14 cellular contexts compared by ENCODE assay signal in the genomic region with DNA sequence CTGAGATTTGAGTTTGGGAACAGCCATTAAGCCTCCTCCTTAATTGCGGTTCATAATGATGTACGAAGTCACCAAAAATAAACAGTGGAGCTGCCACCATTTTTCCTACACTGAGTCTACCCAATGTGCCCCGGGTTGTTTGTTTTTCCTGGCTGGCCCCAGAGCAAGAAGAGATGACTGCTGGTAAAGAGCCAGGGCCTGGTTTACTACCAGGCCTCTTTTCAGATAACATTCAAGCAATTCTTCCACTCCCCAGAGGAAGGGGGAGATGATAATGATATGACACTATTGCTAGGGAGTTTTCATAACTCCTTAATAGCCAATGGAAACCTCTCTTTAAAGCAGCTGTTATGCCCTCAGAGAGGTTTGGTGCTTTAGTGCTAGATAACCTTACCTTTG. TPM values are rescaled to one million over a fixed set of nuclear protein-coding genes. Genes with fewer than 3 reads are reported as not detected.
DNase-seq lines count a peak whose midpoint lies in the region; ATAC-seq and TF ChIP-seq lines count a peak whose summit lies in the region.
"Had no signal": no experiment of that assay in that cellular context is flagged by ENCODE, and none has a peak within 500 bp of the region (broad histone marks: within the 10 kb centered on the region; RNA-seq: fewer than 3 reads in every experiment).

No MANE protein-coding gene starts in this region.

- no peak for TF ChIP-seq CTCF in IMR-90 (conservative IDR thresholded peaks at IDR 0.05; ENCODE audit: low read depth, low read length)
- no peak for TF ChIP-seq CTCF in brain (conservative IDR thresholded peaks at IDR 0.05)

- peak overlapping the region; percentile 28 for H2BK20ac ChIP-seq in IMR-90 (ENCODE audit: low read depth, low read length)

- peak overlapping the region; percentile 24; the same call in 1 of the 2 replicates for H3K14ac ChIP-seq in IMR-90 (replicated peaks; ENCODE audit: low read depth, low read length)

- ATAC-seq in IMR-90 (ENCODE audit: low read depth) (peak; percentile 91), GM21367 (IDR thresholded peaks at IDR 0.05; ENCODE audit: unreplicated experiment) (no peak), GM21526 (IDR thresholded peaks at IDR 0.05; ENCODE audit: low FRiP score, unreplicated experiment) (no peak)
- ATAC-seq: activated CD8-positive, alpha-beta T cell treated with anti-CD3 and anti-CD28 coated beads for 36 hours; GM12878; T-cell had no signal

- in situ Hi-C loops in IMR-90 (cut with MboI; ENCODE audit: low sequenced_read_pairs): no loop called here

- no peak overlapping the region for H2AK5ac ChIP-seq in IMR-90 (ENCODE audit: low read depth, low read length)

- 0 out of 4 replicates have a peak overlapping the region, but pooled peaks of 1 of the 2 experiments have one; percentile 2 for H4K8ac ChIP-seq in IMR-90 (ENCODE audit: low read depth in 2 of 2, low read length in 2 of 2)

- H3K27me3 Mint-ChIP-seq in brain: no peaks in the 10 kb centered on the region
- H3K27me3 Mint-ChIP-seq: activated CD8-positive, alpha-beta T cell treated with anti-CD3 and anti-CD28 coated beads for 36 hours; activated naive CD8-positive, alpha-beta T cell treated with anti-CD3 and anti-CD28 coated beads for 36 hours; IgD-negative memory B cell; T-cell had no signal

- no peak overlapping the region for H3K4me3 ChIP-seq in IMR-90 (ENCODE audit: insufficient read depth, low read depth, low read length)
- H3K4me3 ChIP-seq: GM12878 had no signal

- H3K9me3 Mint-ChIP-seq in brain: no peaks in the 10 kb centered on the region
- H3K9me3 Mint-ChIP-seq: activated CD8-positive, alpha-beta T cell treated with anti-CD3 and anti-CD28 coated beads for 36 hours; activated naive CD8-positive, alpha-beta T cell treated with anti-CD3 and anti-CD28 coated beads for 36 hours; IgD-negative memory B cell; T-cell had no signal

- H3K56ac ChIP-seq in IMR-90 (ENCODE audit: extremely low read depth, insufficient read depth, low read length): no peak overlapping the region

- H3K27ac ChIP-seq in IMR-90 (ENCODE audit: insufficient read depth, low read length) (no peak overlapping the region), layer of hippocampus (ENCODE audit: low read depth, low read length) (peak overlapping the region; percentile 71)

- DNase-seq in IMR-90: peak; percentile 95
- DNase-seq in stromal cell of bone marrow (ENCODE audit: low read depth): peak; percentile 32
- DNase-seq in stimulated activated naive CD4-positive, alpha-beta T cell (lab: John Stamatoyannopoulos, UW): no peak
- no peak for DNase-seq in stimulated activated CD4-positive, alpha-beta T cell treated with anti-CD3 and anti-CD28 coated beads, Interleukin-1b, Interleukin-23, amount 100 ng/mL, for 48 hours
- DNase-seq: activated CD8-positive, alpha-beta T cell treated with anti-CD3 and anti-CD28 coated beads for 36 hours; activated naive CD8-positive, alpha-beta T cell treated with anti-CD3 and anti-CD28 coated beads for 36 hours; NCI-H524; T-cell had no signal

- BruUV-seq in IMR-90 (replicated peaks; lab: Mats Ljungman, UMichigan): no TSS peak

- peaks cover 23% of the 10 kb centered on the region for H3K36me3 ChIP-seq in IMR-90 (ENCODE audit: control insufficient read depth, insufficient read depth, low read length)

- WGBS in IMR-90 (ENCODE audit: extremely low coverage in 2 of 2, insufficient read length in 1 of 2), 2 experiments: no CpG with 5 or more reads among the region's 3 CpGs

- H4K20me1 ChIP-seq in IMR-90 (ENCODE audit: insufficient read depth, low read length): peaks cover 28% of the 10 kb centered on the region; the same call in 1 of the 2 replicates

- TF ChIP-seq POLR2A in IMR-90 (IDR thresholded peaks at IDR 0.05; ENCODE audit: low read depth, low read length): no peak

- H3K9ac ChIP-seq in IMR-90 (ENCODE audit: low read depth, low read length): no peak overlapping the region

- peak overlapping the region; percentile 43; the same call in 1 of the 2 replicates for H3K4me2 ChIP-seq in IMR-90 (ENCODE audit: low read depth, low read length)

- H3K36me3 Mint-ChIP-seq in brain: peaks cover 50% of the 10 kb centered on the region

- peak overlapping the region; percentile 75; the same call in 1 of the 2 replicates for H3K4ac ChIP-seq in IMR-90 (ENCODE audit: low read depth, low read length)

- intact Hi-C loops in IMR-90 (cut with micrococcal nuclease): loop anchor here (1.0 kb wide), 1 partner anchor 44 kb away; a partner anchor contains a TSS

- CTCF ChIA-PET in IMR-90 (lab: Yijun Ruan, JAX): no interaction called here

- peaks cover 6 to 56% of the 10 kb centered on the region in 2 experiments; a peak in 3 of 4 replicates for H3K79me1 ChIP-seq in IMR-90 (ENCODE audit: low read depth in 1 of 2, low read length in 2 of 2)

- peak overlapping the region; percentile 69 for H2BK5ac ChIP-seq in IMR-90 (ENCODE audit: low read depth, low read length, poor library complexity, severe bottlenecking)

- H2BK15ac ChIP-seq in IMR-90 (ENCODE audit: low read depth, low read length): 0 out of 3 replicates have a peak overlapping the region, but pooled peaks have one; percentile 42

- peak overlapping the region; percentile 55; the same call in 1 of the 2 replicates for H3K23ac ChIP-seq in IMR-90 (ENCODE audit: low read depth, low read length)

- no peaks in the 10 kb centered on the region for H3K9me3 ChIP-seq in IMR-90 (ENCODE audit: control insufficient read depth, insufficient read depth, low read length)

- POLR2A ChIA-PET in IMR-90 (lab: Charles Lee; ENCODE audit: unreplicated experiment): no interaction called here

- H2AFZ ChIP-seq in IMR-90 (replicated peaks; ENCODE audit: low read length, poor library complexity): no peak overlapping the region

- no peak overlapping the region for H3K4me3 Mint-ChIP-seq in brain
- H3K4me3 Mint-ChIP-seq: activated CD8-positive, alpha-beta T cell treated with anti-CD3 and anti-CD28 coated beads for 36 hours; activated naive CD8-positive, alpha-beta T cell treated with anti-CD3 and anti-CD28 coated beads for 36 hours; IgD-negative memory B cell; T-cell had no signal

- H2BK120ac ChIP-seq in IMR-90 (ENCODE audit: low read depth, low read length): peak overlapping the region; percentile 5; the same call in 1 of the 2 replicates

- H3K27me3 ChIP-seq in IMR-90 (ENCODE audit: control insufficient read depth, insufficient read depth, low read length) (no peaks in the 10 kb centered on the region), layer of hippocampus (ENCODE audit: control insufficient read depth, insufficient read depth, low read length) (no peaks in the 10 kb centered on the region)

- H3K4me1 Mint-ChIP-seq in brain: peaks cover 28% of the 10 kb centered on the region
- H3K4me1 Mint-ChIP-seq: activated naive CD8-positive, alpha-beta T cell treated with anti-CD3 and anti-CD28 coated beads for 36 hours; T-cell had no signal

- H4K5ac ChIP-seq in IMR-90 (ENCODE audit: low read depth, low read length): no peak overlapping the region; the same call in 1 of the 2 replicates

- peaks cover 21% of the 10 kb centered on the region for H3K9me1 ChIP-seq in IMR-90 (ENCODE audit: insufficient read depth, low read length)

- dilution Hi-C loops in IMR-90 (cut with HindIII; ENCODE audit: low sequenced_read_pairs, unreplicated experiment): no loop called here

- no peak overlapping the region; the same call in 1 of the 2 replicates for H4K91ac ChIP-seq in IMR-90 (ENCODE audit: insufficient read depth, low read depth, low read length)

- no peak overlapping the region for H2AK9ac ChIP-seq in IMR-90 (replicated peaks; ENCODE audit: low read depth, low read length, poor library complexity)

- no peak overlapping the region for H3K18ac ChIP-seq in IMR-90 (ENCODE audit: low read depth, low read length)

- peak overlapping the region in 4 of 5 experiments; percentile 8 to 85 (median 66) for H3K27ac Mint-ChIP-seq in brain
- H3K27ac Mint-ChIP-seq: activated CD8-positive, alpha-beta T cell treated with anti-CD3 and anti-CD28 coated beads for 36 hours; activated naive CD8-positive, alpha-beta T cell treated with anti-CD3 and anti-CD28 coated beads for 36 hours; T-cell had no signal

- peaks cover 16% of the 10 kb centered on the region for H3K4me1 ChIP-seq in IMR-90 (ENCODE audit: control insufficient read depth, insufficient read depth, low read length)

- no peak for TF ChIP-seq RAD21 in IMR-90 (IDR thresholded peaks at IDR 0.05; ENCODE audit: low read length)

TF ChIP-seq in IMR-90, 13 proteins besides CTCF, POLR2A, EP300 and RAD21:
- TF ChIP-seq RFX5 (IDR thresholded peaks at IDR 0.05; ENCODE audit: low read depth, low read length): peak; percentile 46; the same call in 1 of the 2 replicates
- peak; percentile 49 for TF ChIP-seq BHLHE40 (IDR thresholded peaks at IDR 0.05; ENCODE audit: low read depth, low read length)
- TF ChIP-seq RCOR1 (IDR thresholded peaks at IDR 0.05; ENCODE audit: insufficient replicate concordance, low read length): peak; percentile 81
- no peak for TF ChIP-seq MXI1 (IDR thresholded peaks at IDR 0.05; ENCODE audit: borderline replicate concordance, low read depth, low read length)
- TF ChIP-seq FOS (IDR thresholded peaks at IDR 0.05; ENCODE audit: low read depth, low read length): 0 out of 2 replicates have a peak, but pooled peaks have one; percentile 56

RNA-seq across cellular contexts. Expression of a gene that starts 42.3 kb away (rescaled TPM):
- 17.2 and 23.6 TPM in 2 replicates for total RNA-seq in IMR-90 (2012; rRNA removed)
- 9.6 and 10.3 TPM in 2 replicates for polyA plus RNA-seq in IMR-90 (2012; rRNA removed)
- 4.2 and 9.8 TPM in 2 replicates for polyA plus RNA-seq in IMR-90 (2012; cell fraction: cytosol; rRNA removed)
- polyA plus RNA-seq in IMR-90 (2012; cell fraction: nucleus; rRNA removed; ENCODE audit: low replicate concordance): 3.1 and 9.2 TPM in 2 replicates
- polyA plus RNA-seq in brain (ENCODE audit: insufficient read depth, low read depth, low replicate concordance): 19.6 TPM

RNA-seq across cellular contexts. Expression of a gene that starts 42.4 kb away (rescaled TPM):
- 12.4 and 13.3 TPM in 2 replicates for total RNA-seq in IMR-90 (2012; rRNA removed)
- 20.7 and 21.0 TPM in 2 replicates for polyA plus RNA-seq in IMR-90 (2012; rRNA removed)
- polyA plus RNA-seq in IMR-90 (2012; cell fraction: cytosol; rRNA removed): 7.5 and 12.1 TPM in 2 replicates
- polyA plus RNA-seq in IMR-90 (2012; cell fraction: nucleus; rRNA removed; ENCODE audit: low replicate concordance): 55.8 and 93.4 TPM in 2 replicates
- 15.8 TPM for polyA plus RNA-seq in brain (ENCODE audit: insufficient read depth, low read depth, low replicate concordance)

RNA-seq across cellular contexts. Expression of a gene that starts 44.3 kb away (rescaled TPM):
- total RNA-seq in IMR-90 (2012; rRNA removed): 12.4 and 20.6 TPM in 2 replicates
- 63.3 and 66.5 TPM in 2 replicates for polyA plus RNA-seq in IMR-90 (2012; rRNA removed)
- 21.7 and 52.9 TPM in 2 replicates for polyA plus RNA-seq in IMR-90 (2012; cell fraction: cytosol; rRNA removed)
- polyA plus RNA-seq in IMR-90 (2012; cell fraction: nucleus; rRNA removed; ENCODE audit: low replicate concordance): 171 and 246 TPM in 2 replicates
- 38.0 TPM for polyA plus RNA-seq in brain (ENCODE audit: insufficient read depth, low read depth, low replicate concordance)

Comparison
In these comparisons a context has a peak if more than half of its experiments do, and no peak if none do; other contexts are left out.
1. DNase-seq: peak in IMR-90 (single experiment) and stromal cell of bone marrow (single experiment); none in stimulated activated naive CD4-positive, alpha-beta T cell (0 of 6) and stimulated activated CD4-positive, alpha-beta T cell treated with anti-CD3 and anti-CD28 coated beads, Interleukin-1b, Interleukin-23, amount 100 ng/mL, for 48 hours (single experiment).